Comparison of ENCODE assay signal across 16 cellular contexts in the genomic region with DNA sequence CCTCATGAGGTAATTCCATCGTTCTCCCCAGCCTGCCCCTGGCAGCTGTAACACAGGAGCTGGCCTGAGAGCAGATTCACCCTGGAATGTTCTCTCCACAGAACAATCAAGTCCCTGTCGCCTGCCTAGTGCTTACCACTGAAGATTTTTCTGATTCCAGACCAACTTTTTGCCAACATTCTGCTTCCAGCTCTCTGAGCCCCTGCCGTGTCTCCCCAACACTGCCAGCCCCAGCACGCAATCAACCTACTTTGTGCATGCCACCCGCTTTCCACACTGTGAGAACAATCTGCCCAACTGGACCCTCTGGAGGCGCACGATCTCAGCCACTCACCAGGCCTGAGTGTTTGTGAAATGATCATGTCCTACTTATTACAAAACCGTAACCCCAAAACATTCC.
A peak's percentile ranks its signal among the peaks of the same experiment; 100 is the strongest.
DNase-seq lines count a peak whose midpoint lies in the region; ATAC-seq and TF ChIP-seq lines count a peak whose summit lies in the region.
"Had no signal": no experiment of that assay in that cellular context is flagged by ENCODE, and none has a peak within 500 bp of the region (broad histone marks: within the 10 kb centered on the region; RNA-seq: fewer than 3 reads in every experiment).

No MANE protein-coding gene starts in this region.

- BruUV-seq in HCT116 (replicated peaks; lab: Mats Ljungman, UMichigan), result no TSS peak

- H3K9me2 ChIP-seq in HCT116 (ENCODE audit: insufficient read depth), result no peaks in the 10 kb centered on the region

- peaks cover 42% of the 10 kb centered on the region for H3K36me3 Mint-ChIP-seq in chondrocyte (ENCODE audit: low read depth)
- peaks cover 45% of the 10 kb centered on the region for H3K36me3 Mint-ChIP-seq in osteocyte (ENCODE audit: unreplicated experiment)
- peaks cover 38% of the 10 kb centered on the region for H3K36me3 Mint-ChIP-seq in mesothelial cell of epicardium

- H3K4me1 Mint-ChIP-seq in chondrocyte (ENCODE audit: low read depth) (peaks cover 27% of the 10 kb centered on the region), osteocyte (ENCODE audit: unreplicated experiment) (peaks cover 3% of the 10 kb centered on the region), mesothelial cell of epicardium (no peaks in the 10 kb centered on the region)

- H4K20me1 ChIP-seq in HCT116 (ENCODE audit: insufficient read depth), result peaks cover 7% of the 10 kb centered on the region; the same call in 1 of the 2 replicates

- H3K27ac ChIP-seq in HCT116 (ENCODE audit: low read depth, low read length), result no peak overlapping the region
- H3K27ac ChIP-seq: body of pancreas, gastroesophageal sphincter, parathyroid adenoma, thoracic aorta had no signal

- H3K27me3 ChIP-seq in HCT116 (ENCODE audit: insufficient read depth, low read length), result no peaks in the 10 kb centered on the region
- H3K27me3 ChIP-seq: body of pancreas, gastroesophageal sphincter had no signal

- TF ChIP-seq RAD21 in HCT116 (IDR thresholded peaks at IDR 0.05; ENCODE audit: low read depth), result no peak

- H3K4me3 ChIP-seq in HCT116 (replicated peaks in 1 of 2; ENCODE audit: low read depth in 1 of 2, low read length in 2 of 2), result no peak overlapping the region
- H3K4me3 ChIP-seq: body of pancreas, gastroesophageal sphincter, thoracic aorta had no signal

- intact Hi-C loops in HCT116 (cut with micrococcal nuclease), result no loop called here

- ATAC-seq in HCT116, result no peak
- ATAC-seq: body of pancreas, gastroesophageal sphincter had no signal

- no peaks in the 10 kb centered on the region for H3K4me1 ChIP-seq in HCT116 (ENCODE audit: control insufficient read depth in 1 of 2, insufficient read depth in 2 of 2, low read length in 2 of 2)
- H3K4me1 ChIP-seq: parathyroid adenoma had no signal

- H3K4me2 ChIP-seq in HCT116 (ENCODE audit: low read length), result no peak overlapping the region

- RAD21 ChIA-PET in HCT116 (lab: Charles Lee; ENCODE audit: low non-redundant PET in 1 of 2, low total read pairs in 2 of 2, uncharacterized antibody in 2 of 2, unreplicated experiment in 2 of 2), result no interaction called here

- no peaks in the 10 kb centered on the region for H3K9me3 Mint-ChIP-seq in chondrocyte (ENCODE audit: low read depth)
- H3K9me3 Mint-ChIP-seq in osteocyte (ENCODE audit: unreplicated experiment), result no peaks in the 10 kb centered on the region
- H3K9me3 Mint-ChIP-seq in mesothelial cell of epicardium, result no peaks in the 10 kb centered on the region
- H3K9me3 Mint-ChIP-seq: activated CD4-positive, alpha-beta memory T cell treated with anti-CD3 and anti-CD28 coated beads, Interleukin-2, amount 10 ng/mL, durations not matched to agents 7 days and 5 days had no signal

- H2AFZ ChIP-seq in HCT116 (ENCODE audit: low read depth, low read length, poor library complexity, severe bottlenecking), result no peak overlapping the region
- H2AFZ ChIP-seq: parathyroid adenoma had no signal

- H3K27me3 Mint-ChIP-seq in chondrocyte (ENCODE audit: low read depth) (no peaks in the 10 kb centered on the region), osteocyte (ENCODE audit: unreplicated experiment) (no peaks in the 10 kb centered on the region), mesothelial cell of epicardium (ENCODE audit: low read depth) (no peaks in the 10 kb centered on the region)
- H3K27me3 Mint-ChIP-seq: activated CD4-positive, alpha-beta memory T cell treated with anti-CD3 and anti-CD28 coated beads, Interleukin-2, amount 10 ng/mL, durations not matched to agents 7 days and 5 days had no signal

- H3K4me3 Mint-ChIP-seq in chondrocyte (ENCODE audit: unreplicated experiment) (no peak overlapping the region), osteocyte (ENCODE audit: unreplicated experiment) (no peak overlapping the region), mesothelial cell of epicardium (no peak overlapping the region)
- H3K4me3 Mint-ChIP-seq: activated CD4-positive, alpha-beta memory T cell treated with anti-CD3 and anti-CD28 coated beads, Interleukin-2, amount 10 ng/mL, durations not matched to agents 7 days and 5 days had no signal

- H3K27ac Mint-ChIP-seq in chondrocyte (ENCODE audit: unreplicated experiment) (peak overlapping the region; percentile 59), osteocyte (ENCODE audit: unreplicated experiment) (peak overlapping the region; percentile 10), mesothelial cell of epicardium (no peak overlapping the region)
- H3K27ac Mint-ChIP-seq: activated CD4-positive, alpha-beta memory T cell treated with anti-CD3 and anti-CD28 coated beads, Interleukin-2, amount 10 ng/mL, durations not matched to agents 7 days and 5 days had no signal

- H3K9ac ChIP-seq in HCT116 (ENCODE audit: low read length), result no peak overlapping the region
- H3K9ac ChIP-seq: parathyroid adenoma had no signal

- CTCF ChIA-PET in HCT116 (lab: Charles Lee), result no interaction called here

- peaks cover 35% of the 10 kb centered on the region for H3K79me2 ChIP-seq in HCT116 (ENCODE audit: insufficient read depth, low read length)
- H3K79me2 ChIP-seq: parathyroid adenoma had no signal

- in situ Hi-C loops in G401 (cut with HindIII; ENCODE audit: low sequenced_read_pairs), result no loop called here

- DNase-seq in G401 (ENCODE audit: low spot score) (peak; percentile 75), HCT116 (ENCODE audit: low read depth, low spot score) (no peak), chondrocyte (ENCODE audit: low spot score) (no peak), osteocyte (ENCODE audit: extremely low spot score, unreplicated experiment) (no peak), NCI-H2029 (lab: John Stamatoyannopoulos, UW) (no peak), NCI-H1694 treated with DMSO at 0.1 percent for 48 hours (lab: John Stamatoyannopoulos, UW) (no peak), mesothelial cell of epicardium (ENCODE audit: low spot score in 2 of 2, unreplicated experiment in 2 of 2) (no peak)
- DNase-seq: activated CD4-positive, alpha-beta memory T cell treated with anti-CD3 and anti-CD28 coated beads, Interleukin-2, amount 10 ng/mL, durations not matched to agents 7 days and 5 days; activated effector memory CD4-positive, alpha-beta T cell treated with Interleukin-2 at 50 U/mL for 16 hours; body of pancreas; DND-41; MM.1S; NCI-H82 had no signal

- H3K9me3 ChIP-seq in HCT116 (ENCODE audit: control insufficient read depth in 1 of 2, insufficient read depth in 1 of 2, low read depth in 1 of 2, low read length in 2 of 2), result no peaks in the 10 kb centered on the region
- H3K9me3 ChIP-seq: body of pancreas, gastroesophageal sphincter, thoracic aorta had no signal

- POLR2A ChIA-PET in HCT116 (lab: Charles Lee), result no interaction called here

- TF ChIP-seq CTCF in HCT116 (IDR thresholded peaks at IDR 0.05 in 2 of 3, conservative IDR thresholded peaks at IDR 0.05 in 1 of 3; ENCODE audit: borderline replicate concordance in 1 of 3, insufficient read depth in 1 of 3, low read depth in 2 of 3, low read length in 2 of 3) (no peak), chondrocyte (IDR thresholded peaks at IDR 0.05) (no peak), osteocyte (IDR thresholded peaks at IDR 0.05) (no peak), mesothelial cell of epicardium (IDR thresholded peaks at IDR 0.05; ENCODE audit: unreplicated experiment) (no peak)

- peaks cover 32 to 51% of the 10 kb centered on the region in 2 experiments for H3K36me3 ChIP-seq in HCT116 (ENCODE audit: control insufficient read depth in 1 of 2, insufficient read depth in 2 of 2, low read length in 2 of 2)

- TF ChIP-seq POLR2A in HCT116 (IDR thresholded peaks at IDR 0.05; ENCODE audit: borderline replicate concordance, extremely low read depth, insufficient read depth, insufficient read length), result no peak

TF ChIP-seq in HCT116, 20 proteins besides CTCF, POLR2A, EP300 and RAD21:
- TF ChIP-seq, protein P1, sequence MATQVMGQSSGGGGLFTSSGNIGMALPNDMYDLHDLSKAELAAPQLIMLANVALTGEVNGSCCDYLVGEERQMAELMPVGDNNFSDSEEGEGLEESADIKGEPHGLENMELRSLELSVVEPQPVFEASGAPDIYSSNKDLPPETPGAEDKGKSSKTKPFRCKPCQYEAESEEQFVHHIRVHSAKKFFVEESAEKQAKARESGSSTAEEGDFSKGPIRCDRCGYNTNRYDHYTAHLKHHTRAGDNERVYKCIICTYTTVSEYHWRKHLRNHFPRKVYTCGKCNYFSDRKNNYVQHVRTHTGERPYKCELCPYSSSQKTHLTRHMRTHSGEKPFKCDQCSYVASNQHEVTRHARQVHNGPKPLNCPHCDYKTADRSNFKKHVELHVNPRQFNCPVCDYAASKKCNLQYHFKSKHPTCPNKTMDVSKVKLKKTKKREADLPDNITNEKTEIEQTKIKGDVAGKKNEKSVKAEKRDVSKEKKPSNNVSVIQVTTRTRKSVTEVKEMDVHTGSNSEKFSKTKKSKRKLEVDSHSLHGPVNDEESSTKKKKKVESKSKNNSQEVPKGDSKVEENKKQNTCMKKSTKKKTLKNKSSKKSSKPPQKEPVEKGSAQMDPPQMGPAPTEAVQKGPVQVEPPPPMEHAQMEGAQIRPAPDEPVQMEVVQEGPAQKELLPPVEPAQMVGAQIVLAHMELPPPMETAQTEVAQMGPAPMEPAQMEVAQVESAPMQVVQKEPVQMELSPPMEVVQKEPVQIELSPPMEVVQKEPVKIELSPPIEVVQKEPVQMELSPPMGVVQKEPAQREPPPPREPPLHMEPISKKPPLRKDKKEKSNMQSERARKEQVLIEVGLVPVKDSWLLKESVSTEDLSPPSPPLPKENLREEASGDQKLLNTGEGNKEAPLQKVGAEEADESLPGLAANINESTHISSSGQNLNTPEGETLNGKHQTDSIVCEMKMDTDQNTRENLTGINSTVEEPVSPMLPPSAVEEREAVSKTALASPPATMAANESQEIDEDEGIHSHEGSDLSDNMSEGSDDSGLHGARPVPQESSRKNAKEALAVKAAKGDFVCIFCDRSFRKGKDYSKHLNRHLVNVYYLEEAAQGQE (IDR thresholded peaks at IDR 0.05; ENCODE audit: low read depth), result no peak
- TF ChIP-seq SP1 (IDR thresholded peaks at IDR 0.05; ENCODE audit: low read depth) (no peak), EGR1 (IDR thresholded peaks at IDR 0.05; ENCODE audit: low read depth) (no peak), YY1 (IDR thresholded peaks at IDR 0.05; ENCODE audit: extremely low read depth, insufficient replicate concordance, low read depth, low read length) (no peak), ZNF274 (IDR thresholded peaks at IDR 0.05; ENCODE audit: low read depth, low read length) (no peak), EZH2 (IDR thresholded peaks at IDR 0.05) (no peak), JUND (IDR thresholded peaks at IDR 0.05) (0 out of 2 replicates have a peak, but pooled peaks have one; percentile 2)
- TF ChIP-seq, protein P2, sequence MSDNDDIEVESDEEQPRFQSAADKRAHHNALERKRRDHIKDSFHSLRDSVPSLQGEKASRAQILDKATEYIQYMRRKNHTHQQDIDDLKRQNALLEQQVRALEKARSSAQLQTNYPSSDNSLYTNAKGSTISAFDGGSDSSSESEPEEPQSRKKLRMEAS (IDR thresholded peaks at IDR 0.05), result no peak
